Comparison of ENCODE assay signal across 17 cellular contexts in the genomic region with DNA sequence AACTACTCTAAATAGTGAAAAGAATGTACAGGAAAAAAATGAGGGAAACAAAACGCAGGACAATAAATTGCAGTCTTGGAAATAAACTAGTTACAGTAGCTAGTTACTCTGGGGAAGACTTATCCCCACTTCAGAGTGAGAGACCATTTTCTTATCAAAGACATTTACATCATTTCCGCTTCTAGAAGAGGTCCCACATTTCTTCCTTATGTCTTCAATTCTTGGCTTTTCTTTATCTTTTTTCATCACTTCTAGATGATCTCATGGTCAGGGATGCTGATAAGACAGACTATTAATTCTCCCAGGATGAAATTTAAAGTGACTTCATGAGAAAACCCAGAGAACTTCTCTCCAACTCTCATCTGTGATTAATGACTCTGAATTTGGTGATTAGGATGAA.
"Had no signal": no experiment of that assay in that cellular context is flagged by ENCODE, and none has a peak within 500 bp of the region (broad histone marks: within the 10 kb centered on the region; RNA-seq: fewer than 3 reads in every experiment).

No MANE protein-coding gene starts in this region.

- DNase-seq: KBM-7, MV-4-11, NCI-H1048, NCI-H1105, NCI-H1417, NCI-H1436 treated with DMSO at 0.1 percent for 48 hours, NCI-H1694, NCI-H187 treated with DMSO at 0.1 percent for 48 hours, NCI-H2029 treated with DMSO at 0.1 percent for 48 hours, NCI-H2171 treated with DMSO at 0.1 percent for 48 hours, NCI-H524, NCI-H69, NCI-H774, SIG-M5 had no signal

- H3K27me3 ChIP-seq: SJSA1 had no signal

- H3K27ac ChIP-seq: RWPE1, SJSA1, SK-N-MC had no signal

- H3K4me3 ChIP-seq: SJSA1, SK-N-MC had no signal

- H3K4me1 ChIP-seq: SJSA1 had no signal

- H3K36me3 ChIP-seq: SJSA1 had no signal

- H3K9me3 ChIP-seq: SJSA1 had no signal
